ENCODE assay signal across 21 cellular contexts in the genomic region with DNA sequence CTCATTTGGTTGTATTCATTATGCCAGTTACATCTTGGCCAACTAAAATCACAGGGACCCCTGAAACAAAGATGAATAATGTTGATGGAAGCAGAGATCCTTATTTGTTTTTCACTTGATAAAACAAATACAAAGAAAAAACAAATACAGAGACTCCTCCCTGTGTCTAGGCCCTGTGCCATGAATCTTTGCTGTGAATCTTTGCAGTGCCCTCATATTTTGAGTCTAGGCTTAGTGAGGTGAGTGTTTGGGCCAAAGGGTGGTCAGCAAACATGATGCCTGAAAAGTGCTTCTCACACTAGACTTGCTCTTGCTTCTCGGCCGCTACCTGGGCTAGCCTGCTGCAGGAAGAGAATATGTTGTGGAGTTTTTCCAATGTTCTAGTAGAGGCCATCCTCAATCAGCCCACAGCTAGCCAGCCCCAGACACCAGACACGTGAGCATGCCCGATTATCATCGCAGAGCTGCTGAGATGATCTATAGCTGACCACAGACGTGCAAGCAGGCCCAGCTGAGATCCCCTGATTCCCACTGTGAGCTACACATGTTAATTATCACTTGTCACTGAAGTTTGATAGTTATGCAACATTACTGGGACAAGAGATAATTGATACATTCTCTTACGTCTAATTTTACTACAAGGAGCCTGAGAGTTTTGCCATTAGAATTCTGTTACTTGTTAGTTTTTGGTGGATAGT.
DNase-seq lines count a peak whose midpoint lies in the region; ATAC-seq, FAIRE-seq and TF ChIP-seq lines count a peak whose summit lies in the region.
"Had no signal": no experiment of that assay in that cellular context is flagged by ENCODE, and none has a peak within 500 bp of the region (broad histone marks: within the 10 kb centered on the region; RNA-seq: fewer than 3 reads in every experiment).

No MANE protein-coding gene starts in this region.

- no peaks in the 10 kb centered on the region for H3K9me1 ChIP-seq in K562 (ENCODE audit: control insufficient read depth, insufficient read depth, low read length)

- no peak overlapping the region for H3K18ac ChIP-seq in trophoblast cell (ENCODE audit: low read length)

- CTCF ChIA-PET in K562 (lab: Yijun Ruan, JAX; ENCODE audit: low intra/inter-chr PET ratio), result no interaction called here

- H3K4me1 ChIP-seq in K562 (replicated peaks in 1 of 2; ENCODE audit: control insufficient read depth in 2 of 2, insufficient read depth in 2 of 2, low read length in 2 of 2), result peaks cover 13 to 18% of the 10 kb centered on the region in 2 experiments
- H3K4me1 ChIP-seq in trophoblast cell (ENCODE audit: control insufficient read depth in 1 of 2, insufficient read depth in 2 of 2, low read length in 2 of 2), result peaks cover 2 to 6% of the 10 kb centered on the region in 2 experiments

- no peak overlapping the region for H3K27ac ChIP-seq in K562 (ENCODE audit: extremely low read depth, low read depth, low read length)
- H3K27ac ChIP-seq in trophoblast cell (ENCODE audit: low read depth, low read length), result peak overlapping the region; percentile 23

- intact Hi-C loops in K562 (cut with micrococcal nuclease), result no loop called here

- peak in 1 of 2 experiments; percentile 28; a peak in 1 of 4 replicates for TF ChIP-seq RAD21 in K562 (CRISPR knock-in tag; conservative IDR thresholded peaks at IDR 0.05 in 1 of 2, IDR thresholded peaks at IDR 0.05 in 1 of 2)

- TF ChIP-seq CTCF in K562 (IDR thresholded peaks at IDR 0.05 in 2 of 3, conservative IDR thresholded peaks at IDR 0.05 in 1 of 3; ENCODE audit: insufficient read depth in 2 of 3, low read depth in 1 of 3, low read length in 3 of 3), result no peak

- H2AFZ ChIP-seq in K562 (ENCODE audit: low read depth, low read length), result no peak overlapping the region
- H2AFZ ChIP-seq in trophoblast cell (ENCODE audit: insufficient read depth, low read length, poor library complexity), result no peak overlapping the region
- H2AFZ ChIP-seq: GM23338 had no signal

- H2BK5ac ChIP-seq in trophoblast cell (ENCODE audit: low read depth, low read length, poor library complexity), result no peak overlapping the region

- H3K4me2 ChIP-seq in K562 (ENCODE audit: insufficient read depth, low read length), result no peak overlapping the region
- H3K4me2 ChIP-seq in trophoblast cell (ENCODE audit: low read length), result no peak overlapping the region
- H3K4me2 ChIP-seq: GM23338 had no signal

- no peak for TF ChIP-seq POLR2A in K562 (conservative IDR thresholded peaks at IDR 0.05)

- no peak overlapping the region for H2AK5ac ChIP-seq in trophoblast cell (ENCODE audit: low read length)

- H4K91ac ChIP-seq in trophoblast cell (ENCODE audit: low read depth, low read length), result no peak overlapping the region

- H2BK120ac ChIP-seq in trophoblast cell (ENCODE audit: insufficient read depth, low read length, poor library complexity), result no peak overlapping the region

- peak in 2 of 3 experiments; percentile 32 to 72 for DNase-seq in NCI-H1417 (lab: John Stamatoyannopoulos, UW)
- DNase-seq in NCI-H1417 treated with DMSO at 0.1 percent for 48 hours (lab: John Stamatoyannopoulos, UW), result no peak
- DNase-seq in NCI-H146 treated with DMSO at 0.1 percent for 48 hours (lab: John Stamatoyannopoulos, UW; ENCODE audit: unreplicated experiment), result peak; percentile 16
- DNase-seq in K562 (ENCODE audit: extremely low read depth in 1 of 4, low spot score in 3 of 4), result peak in 2 of 4 experiments; percentile 66 to 80
- no peak for DNase-seq in trophoblast cell
- DNase-seq in activated gamma-delta T cell treated with Interleukin-2 at 50 U/mL for 16 hours, result no peak
- no peak for DNase-seq in anterior cingulate cortex (lab: John Stamatoyannopoulos, UW)
- DNase-seq: 8988T; CD4-positive, CD25-positive, alpha-beta regulatory T cell; DMS79 treated with DMSO at 0.1 percent for 48 hours; GDM1; Kasumi-1; NCI-H1436 treated with DMSO at 0.1 percent for 48 hours; NCI-H2107; NCI-H345; NCI-H526 treated with DMSO at 0.1 percent for 48 hours; SHP77 had no signal

- no peak overlapping the region for H4K12ac ChIP-seq in trophoblast cell (ENCODE audit: low read depth, low read length)

- no peak overlapping the region for H3K23ac ChIP-seq in trophoblast cell (ENCODE audit: low read length)

- BruUV-seq in K562 (replicated peaks; lab: Mats Ljungman, UMichigan), result no TSS peak

- peaks cover 5% of the 10 kb centered on the region for H3K79me1 ChIP-seq in trophoblast cell (ENCODE audit: low read length)

- H4K20me1 ChIP-seq in K562 (replicated peaks; ENCODE audit: control insufficient read depth, insufficient read depth, low read length), result no peaks in the 10 kb centered on the region

- H3K14ac ChIP-seq in trophoblast cell (ENCODE audit: low read length), result no peak overlapping the region

- H3K4me3 ChIP-seq in K562 (no peak overlapping the region), trophoblast cell (ENCODE audit: low read depth, low read length) (no peak overlapping the region)
- H3K4me3 ChIP-seq: GM23338 had no signal

- H4K8ac ChIP-seq in trophoblast cell (ENCODE audit: low read depth, low read length), result peak overlapping the region; percentile 33

- POLR2A ChIA-PET in K562 (lab: Yijun Ruan, JAX), result interaction anchor here (1.0 kb wide), 1 partner anchor 12 kb away, joined by 5 read pairs; no protein-coding TSS in a partner anchor

- H3K9me3 ChIP-seq in K562 (replicated peaks; ENCODE audit: control insufficient read depth, insufficient read depth, low read depth, low read length) (no peaks in the 10 kb centered on the region), trophoblast cell (ENCODE audit: insufficient read depth, low read depth, low read length) (no peaks in the 10 kb centered on the region)

- H3K4ac ChIP-seq in trophoblast cell (ENCODE audit: low read depth, low read length), result no peak overlapping the region

- H3K36me3 ChIP-seq in K562 (ENCODE audit: control insufficient read depth, insufficient read depth, low read length) (no peaks in the 10 kb centered on the region; the same call in 2 of the 3 replicates), trophoblast cell (ENCODE audit: control insufficient read depth in 1 of 2, insufficient read depth in 2 of 2, low read length in 2 of 2) (no peaks in the 10 kb centered on the region)

- H3K79me2 ChIP-seq in K562 (ENCODE audit: control insufficient read depth, insufficient read depth, low read length) (no peaks in the 10 kb centered on the region), trophoblast cell (ENCODE audit: control insufficient read depth, insufficient read depth, low read length, poor library complexity) (peaks cover 2% of the 10 kb centered on the region)

- 13% methylated on average over 7 of the region's 7 CpGs for WGBS in K562 (ENCODE audit: insufficient coverage, low coverage, missing lambda C conversion rate)
- WGBS in trophoblast cell (ENCODE audit: extremely low coverage, insufficient coverage, insufficient read length), result no CpG with 5 or more reads among the region's 7 CpGs

- H3K27me3 ChIP-seq in K562 (ENCODE audit: control insufficient read depth in 2 of 2, insufficient read depth in 2 of 2, low read length in 2 of 2), result no peaks in the 10 kb centered on the region
- no peaks in the 10 kb centered on the region for H3K27me3 ChIP-seq in trophoblast cell (ENCODE audit: insufficient read depth, low read length)

- ATAC-seq in K562, result peak; percentile 91
- ATAC-seq in HG03460 (IDR thresholded peaks at IDR 0.05; ENCODE audit: unreplicated experiment), result no peak
- ATAC-seq: GM23338, Panc1 had no signal

- in situ Hi-C loops in K562 (cut with MboI), result no loop called here

- peak overlapping the region; percentile 5 for H2BK12ac ChIP-seq in trophoblast cell (ENCODE audit: low read length)

- H3K9ac ChIP-seq in K562 (ENCODE audit: insufficient read depth in 1 of 2, low read depth in 2 of 2, low read length in 2 of 2) (peak overlapping the region in 1 of 2 experiments; percentile 3; a peak in 1 of 4 replicates), trophoblast cell (ENCODE audit: low read length) (no peak overlapping the region)

- peak; percentile 65 for FAIRE-seq in K562 (lab: Jason Lieb, UNC)
- FAIRE-seq: D721Med had no signal

- peak; percentile 71 for TF ChIP-seq EP300 in K562 (IDR thresholded peaks at IDR 0.05; ENCODE audit: low read length)

TF ChIP-seq in K562, 482 proteins besides CTCF, POLR2A, EP300 and RAD21 (continues in another document):
- TF ChIP-seq TAF7 (tag; IDR thresholded peaks at IDR 0.05) (no peak), ZNF696 (CRISPR knock-in tag; conservative IDR thresholded peaks at IDR 0.05) (no peak), PRMT5 (CRISPR knock-in tag; IDR thresholded peaks at IDR 0.05) (no peak)

Comparison
In these comparisons a context has a peak if more than half of its experiments do, and no peak if none do; other contexts are left out.
1. DNase-seq: peak in NCI-H1417 (2 of 3) and NCI-H146 treated with DMSO at 0.1 percent for 48 hours (single experiment); none in NCI-H1417 treated with DMSO at 0.1 percent for 48 hours (single experiment), trophoblast cell (0 of 2), activated gamma-delta T cell treated with Interleukin-2 at 50 U/mL for 16 hours (single experiment) and anterior cingulate cortex (0 of 58).